Comparison of ENCODE assay signal across 8 cellular contexts in the genomic region with DNA sequence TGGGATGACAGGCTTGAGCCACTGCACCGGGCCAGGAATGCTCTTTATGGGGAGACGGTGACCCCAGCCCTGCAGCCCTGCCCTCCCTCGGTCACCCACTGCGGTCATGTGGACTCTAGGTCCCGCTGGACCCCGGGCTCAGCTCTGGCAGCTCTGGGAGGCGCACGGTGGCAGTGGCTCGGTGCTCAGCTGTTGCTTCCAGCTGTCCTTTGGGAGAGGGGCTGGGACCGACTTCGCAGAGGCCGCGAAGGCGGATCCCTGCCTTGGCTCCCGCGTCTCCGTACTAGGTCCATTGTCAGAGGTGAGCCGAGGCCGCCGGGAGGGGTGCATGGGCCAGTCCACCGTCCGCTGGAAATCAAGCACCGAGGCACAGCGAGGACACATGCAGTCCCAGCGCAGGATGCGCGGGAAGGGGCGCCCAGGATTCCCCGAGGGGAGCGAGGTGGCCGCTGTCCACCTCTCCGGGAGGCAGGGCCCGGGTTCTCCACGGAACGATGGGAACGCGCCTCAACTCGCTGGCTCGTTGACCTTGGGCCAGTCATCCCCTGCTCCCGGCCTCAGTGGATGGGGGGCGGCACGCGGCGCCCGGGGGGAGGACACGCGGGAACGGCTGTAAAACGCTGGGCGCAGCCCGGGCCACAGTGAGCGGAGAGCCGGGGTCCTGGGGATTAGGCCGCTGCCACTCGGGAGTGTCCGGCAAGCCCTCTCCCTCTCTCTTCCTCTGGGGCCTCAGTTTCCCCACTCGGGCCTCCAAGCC. TPM values are rescaled to one million over a fixed set of nuclear protein-coding genes. Genes with fewer than 3 reads are reported as not detected.
A peak's percentile ranks its signal among the peaks of the same experiment; 100 is the strongest.
DNase-seq lines count a peak whose midpoint lies in the region; ATAC-seq and TF ChIP-seq lines count a peak whose summit lies in the region.

No MANE protein-coding gene starts in this region.

- CTCF ChIA-PET in T-cell (lab: Charles Lee): no interaction called here

- H3K79me2 ChIP-seq in DOHH2 (ENCODE audit: control insufficient read depth, low read length): no peaks in the 10 kb centered on the region

- H3K4me3 Mint-ChIP-seq in T-cell (peak overlapping the region; percentile 46 to 71 (median 65)), progenitor cell of endocrine pancreas (ENCODE audit: low read depth) (peak overlapping the region; percentile 49)

- no peak overlapping the region for H3K27ac ChIP-seq in DOHH2 (ENCODE audit: low read depth, low read length)
- H3K27ac ChIP-seq in cardiac muscle cell: no peak overlapping the region

- H3K36me3 Mint-ChIP-seq in T-cell (no peaks in the 10 kb centered on the region), progenitor cell of endocrine pancreas (ENCODE audit: insufficient read depth) (no peaks in the 10 kb centered on the region)

- H3K9me2 ChIP-seq in DOHH2 (replicated peaks; ENCODE audit: control insufficient read depth, low read length): no peaks in the 10 kb centered on the region

- H3K4me3 ChIP-seq in DOHH2 (ENCODE audit: low read length) (peak overlapping the region; percentile 62), cardiac muscle cell (peak overlapping the region; percentile 35)

- H3K4me1 Mint-ChIP-seq in T-cell (peaks cover 0 to 18% (median 5%) of the 10 kb centered on the region in 3 donors), progenitor cell of endocrine pancreas (ENCODE audit: low read depth) (peaks cover 2% of the 10 kb centered on the region)

- H3K4me2 ChIP-seq in DOHH2 (ENCODE audit: low read length): peak overlapping the region; percentile 61

- no peaks in the 10 kb centered on the region for H4K20me1 ChIP-seq in DOHH2 (ENCODE audit: control insufficient read depth, insufficient read depth, low read depth, low read length)

- H3K27me3 ChIP-seq in DOHH2 (ENCODE audit: control insufficient read depth, low read length): 0 out of 2 replicates have a peak, but pooled peaks cover 2% of the 10 kb centered on the region
- H3K27me3 ChIP-seq in cardiac muscle cell: no peaks in the 10 kb centered on the region

- TF ChIP-seq CTCF in DOHH2 (IDR thresholded peaks at IDR 0.05; ENCODE audit: low read depth, low read length, poor library complexity, severe bottlenecking): no peak
- TF ChIP-seq CTCF in cardiac muscle cell (IDR thresholded peaks at IDR 0.05; ENCODE audit: low read depth, low read length): no peak
- TF ChIP-seq CTCF in progenitor cell of endocrine pancreas (IDR thresholded peaks at IDR 0.05; ENCODE audit: unreplicated experiment): no peak

- POLR2A ChIA-PET in T-cell (lab: Charles Lee): no interaction called here

- H3K4me1 ChIP-seq in DOHH2 (ENCODE audit: control insufficient read depth, low read length): peaks cover 16% of the 10 kb centered on the region
- no peaks in the 10 kb centered on the region for H3K4me1 ChIP-seq in cardiac muscle cell (ENCODE audit: low read depth)

- no peaks in the 10 kb centered on the region for H3K9me3 ChIP-seq in DOHH2 (ENCODE audit: control insufficient read depth, insufficient read depth, low read length)
- H3K9me3 ChIP-seq in cardiac muscle cell (ENCODE audit: low read depth): no peaks in the 10 kb centered on the region

- in situ Hi-C loops in G401 (cut with HindIII; ENCODE audit: low sequenced_read_pairs): no loop called here

- peaks cover 0 to 2% of the 10 kb centered on the region in 2 donors for H3K27me3 Mint-ChIP-seq in T-cell
- H3K27me3 Mint-ChIP-seq in progenitor cell of endocrine pancreas: peaks cover 20% of the 10 kb centered on the region

- H3K9me3 Mint-ChIP-seq in T-cell: no peaks in the 10 kb centered on the region
- H3K9me3 Mint-ChIP-seq in progenitor cell of endocrine pancreas (ENCODE audit: low read depth): no peaks in the 10 kb centered on the region

- no peaks in the 10 kb centered on the region for H3F3A ChIP-seq in DOHH2 (ENCODE audit: control insufficient read depth, insufficient read depth)

- H3K27ac Mint-ChIP-seq in T-cell: no peak overlapping the region
- H3K27ac Mint-ChIP-seq in progenitor cell of endocrine pancreas: no peak overlapping the region

- DNase-seq in T-cell (no peak), cardiac muscle cell (ENCODE audit: low read depth in 1 of 2, low spot score in 1 of 2) (no peak), progenitor cell of endocrine pancreas (ENCODE audit: low spot score, unreplicated experiment) (no peak), G401 (ENCODE audit: low spot score) (no peak), NCI-H526 treated with DMSO at 0.1 percent for 48 hours (lab: John Stamatoyannopoulos, UW) (no peak)

- ATAC-seq in T-cell (replicated peaks in 1 of 4): no peak
- ATAC-seq in HG02571 (IDR thresholded peaks at IDR 0.05; ENCODE audit: unreplicated experiment): no peak
- no peak for ATAC-seq in GM18511 (IDR thresholded peaks at IDR 0.05; ENCODE audit: unreplicated experiment)

- H3K36me3 ChIP-seq in DOHH2 (ENCODE audit: control insufficient read depth, low read length) (0 out of 2 replicates have a peak, but pooled peaks cover 3% of the 10 kb centered on the region), cardiac muscle cell (no peaks in the 10 kb centered on the region)

RNA-seq across cellular contexts. Expression of a gene that starts 0.7 kb away (rescaled TPM):
- total RNA-seq in T-cell (10 to 100 TPM in 2 of 5 donors, 1 to 10 TPM in 3; 1.3 to 13.3 (median 7.9) TPM), cardiac muscle cell (5.6 and 11.9 TPM in 2 replicates), progenitor cell of endocrine pancreas (5.2 and 7.3 TPM in 2 replicates)
- polyA plus RNA-seq in cardiac muscle cell: 0.87 and 2.8 TPM in 2 replicates
- total RNA-seq in G401 (2014; rRNA removed; shearing (Covaris generic)): not detected in 2 replicates

RNA-seq across cellular contexts. Expression of a gene that starts 41.9 kb away (rescaled TPM):
- 100 to 1,000 TPM in 4 of 5 donors, 10 to 100 TPM in 1; 81.0 to 161 (median 137) TPM for total RNA-seq in T-cell
- total RNA-seq in cardiac muscle cell: 58.3 and 65.7 TPM in 2 replicates
- 49.7 and 50.4 TPM in 2 replicates for polyA plus RNA-seq in cardiac muscle cell
- 82.3 and 84.6 TPM in 2 replicates for total RNA-seq in progenitor cell of endocrine pancreas
- 21.7 and 29.8 TPM in 2 replicates for total RNA-seq in G401 (2014; rRNA removed; shearing (Covaris generic))

RNA-seq across cellular contexts. Expression of a gene that starts 46.1 kb away (rescaled TPM):
- total RNA-seq in T-cell: not detected
- total RNA-seq in cardiac muscle cell: not detected in 2 replicates
- 0.35 TPM in 1 of 2 replicates, not detected in the other for polyA plus RNA-seq in cardiac muscle cell
- total RNA-seq in progenitor cell of endocrine pancreas: not detected in 2 replicates
- total RNA-seq in G401 (2014; rRNA removed; shearing (Covaris generic)): not detected in 2 replicates
